Comparison of ENCODE assay signal across 1 cellular context in genomic region chr5:157273131-157273556, GRCh38.
TF ChIP-seq lines count a peak whose summit lies in the region.

No MANE protein-coding gene starts in this region.

TF ChIP-seq in K562, 482 proteins besides CTCF, POLR2A, EP300 and RAD21 (continued from another document and continues in another):
- TF ChIP-seq, protein P1, sequence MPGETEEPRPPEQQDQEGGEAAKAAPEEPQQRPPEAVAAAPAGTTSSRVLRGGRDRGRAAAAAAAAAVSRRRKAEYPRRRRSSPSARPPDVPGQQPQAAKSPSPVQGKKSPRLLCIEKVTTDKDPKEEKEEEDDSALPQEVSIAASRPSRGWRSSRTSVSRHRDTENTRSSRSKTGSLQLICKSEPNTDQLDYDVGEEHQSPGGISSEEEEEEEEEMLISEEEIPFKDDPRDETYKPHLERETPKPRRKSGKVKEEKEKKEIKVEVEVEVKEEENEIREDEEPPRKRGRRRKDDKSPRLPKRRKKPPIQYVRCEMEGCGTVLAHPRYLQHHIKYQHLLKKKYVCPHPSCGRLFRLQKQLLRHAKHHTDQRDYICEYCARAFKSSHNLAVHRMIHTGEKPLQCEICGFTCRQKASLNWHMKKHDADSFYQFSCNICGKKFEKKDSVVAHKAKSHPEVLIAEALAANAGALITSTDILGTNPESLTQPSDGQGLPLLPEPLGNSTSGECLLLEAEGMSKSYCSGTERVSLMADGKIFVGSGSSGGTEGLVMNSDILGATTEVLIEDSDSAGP (CRISPR knock-in tag; IDR thresholded peaks at IDR 0.05): no peak
- peak; percentile 71; the same call in 1 of the 2 replicates for TF ChIP-seq ZBTB17 (CRISPR knock-in tag; IDR thresholded peaks at IDR 0.05)
- no peak for TF ChIP-seq RBM15 (IDR thresholded peaks at IDR 0.05; ENCODE audit: insufficient read depth, low read length)
- TF ChIP-seq NR2C2 (CRISPR knock-in tag; IDR thresholded peaks at IDR 0.05): no peak
- TF ChIP-seq NR2C2 (tag; IDR thresholded peaks at IDR 0.05): peak; percentile 66
- no peak for TF ChIP-seq ZNF143 (CRISPR knock-in tag; IDR thresholded peaks at IDR 0.05)
- no peak for TF ChIP-seq ZBTB49 (CRISPR knock-in tag; IDR thresholded peaks at IDR 0.05; ENCODE audit: borderline replicate concordance)
- no peak for TF ChIP-seq PRPF4 (IDR thresholded peaks at IDR 0.05; ENCODE audit: insufficient read depth, low read depth, low read length, poor library complexity, severe bottlenecking)
- TF ChIP-seq SPI1 (IDR thresholded peaks at IDR 0.05; ENCODE audit: borderline replicate concordance, low read depth, low read length): peak; percentile 40; the same call in 1 of the 2 replicates
- TF ChIP-seq SLC30A9 (CRISPR knock-in tag; IDR thresholded peaks at IDR 0.05): no peak
- TF ChIP-seq, protein P2, sequence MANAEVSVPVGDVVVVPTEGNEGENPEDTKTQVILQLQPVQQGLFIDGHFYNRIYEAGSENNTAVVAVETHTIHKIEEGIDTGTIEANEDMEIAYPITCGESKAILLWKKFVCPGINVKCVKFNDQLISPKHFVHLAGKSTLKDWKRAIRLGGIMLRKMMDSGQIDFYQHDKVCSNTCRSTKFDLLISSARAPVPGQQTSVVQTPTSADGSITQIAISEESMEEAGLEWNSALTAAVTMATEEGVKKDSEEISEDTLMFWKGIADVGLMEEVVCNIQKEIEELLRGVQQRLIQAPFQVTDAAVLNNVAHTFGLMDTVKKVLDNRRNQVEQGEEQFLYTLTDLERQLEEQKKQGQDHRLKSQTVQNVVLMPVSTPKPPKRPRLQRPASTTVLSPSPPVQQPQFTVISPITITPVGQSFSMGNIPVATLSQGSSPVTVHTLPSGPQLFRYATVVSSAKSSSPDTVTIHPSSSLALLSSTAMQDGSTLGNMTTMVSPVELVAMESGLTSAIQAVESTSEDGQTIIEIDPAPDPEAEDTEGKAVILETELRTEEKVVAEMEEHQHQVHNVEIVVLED (CRISPR knock-in tag; IDR thresholded peaks at IDR 0.05): 0 out of 2 replicates have a peak, but pooled peaks have one; percentile 17
- TF ChIP-seq, protein P3, sequence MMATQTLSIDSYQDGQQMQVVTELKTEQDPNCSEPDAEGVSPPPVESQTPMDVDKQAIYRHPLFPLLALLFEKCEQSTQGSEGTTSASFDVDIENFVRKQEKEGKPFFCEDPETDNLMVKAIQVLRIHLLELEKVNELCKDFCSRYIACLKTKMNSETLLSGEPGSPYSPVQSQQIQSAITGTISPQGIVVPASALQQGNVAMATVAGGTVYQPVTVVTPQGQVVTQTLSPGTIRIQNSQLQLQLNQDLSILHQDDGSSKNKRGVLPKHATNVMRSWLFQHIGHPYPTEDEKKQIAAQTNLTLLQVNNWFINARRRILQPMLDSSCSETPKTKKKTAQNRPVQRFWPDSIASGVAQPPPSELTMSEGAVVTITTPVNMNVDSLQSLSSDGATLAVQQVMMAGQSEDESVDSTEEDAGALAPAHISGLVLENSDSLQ (IDR thresholded peaks at IDR 0.05): no peak
- no peak for TF ChIP-seq FOS (IDR thresholded peaks at IDR 0.05; ENCODE audit: extremely low read depth, insufficient read length)
- TF ChIP-seq HOMEZ (CRISPR knock-in tag; IDR thresholded peaks at IDR 0.05): no peak
- TF ChIP-seq IRF2 (CRISPR knock-in tag; IDR thresholded peaks at IDR 0.05): no peak
- TF ChIP-seq KAT8 (IDR thresholded peaks at IDR 0.05; ENCODE audit: low read depth): no peak
- TF ChIP-seq, protein P4, sequence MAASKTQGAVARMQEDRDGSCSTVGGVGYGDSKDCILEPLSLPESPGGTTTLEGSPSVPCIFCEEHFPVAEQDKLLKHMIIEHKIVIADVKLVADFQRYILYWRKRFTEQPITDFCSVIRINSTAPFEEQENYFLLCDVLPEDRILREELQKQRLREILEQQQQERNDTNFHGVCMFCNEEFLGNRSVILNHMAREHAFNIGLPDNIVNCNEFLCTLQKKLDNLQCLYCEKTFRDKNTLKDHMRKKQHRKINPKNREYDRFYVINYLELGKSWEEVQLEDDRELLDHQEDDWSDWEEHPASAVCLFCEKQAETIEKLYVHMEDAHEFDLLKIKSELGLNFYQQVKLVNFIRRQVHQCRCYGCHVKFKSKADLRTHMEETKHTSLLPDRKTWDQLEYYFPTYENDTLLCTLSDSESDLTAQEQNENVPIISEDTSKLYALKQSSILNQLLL (CRISPR knock-in tag; IDR thresholded peaks at IDR 0.05; ENCODE audit: borderline replicate concordance): no peak
- no peak for TF ChIP-seq WHSC1 (IDR thresholded peaks at IDR 0.05; ENCODE audit: low read length)
- no peak for TF ChIP-seq SRSF7 (optimal IDR thresholded peaks at IDR 0.05; ENCODE audit: low read depth, low read length)
- TF ChIP-seq, protein P5, sequence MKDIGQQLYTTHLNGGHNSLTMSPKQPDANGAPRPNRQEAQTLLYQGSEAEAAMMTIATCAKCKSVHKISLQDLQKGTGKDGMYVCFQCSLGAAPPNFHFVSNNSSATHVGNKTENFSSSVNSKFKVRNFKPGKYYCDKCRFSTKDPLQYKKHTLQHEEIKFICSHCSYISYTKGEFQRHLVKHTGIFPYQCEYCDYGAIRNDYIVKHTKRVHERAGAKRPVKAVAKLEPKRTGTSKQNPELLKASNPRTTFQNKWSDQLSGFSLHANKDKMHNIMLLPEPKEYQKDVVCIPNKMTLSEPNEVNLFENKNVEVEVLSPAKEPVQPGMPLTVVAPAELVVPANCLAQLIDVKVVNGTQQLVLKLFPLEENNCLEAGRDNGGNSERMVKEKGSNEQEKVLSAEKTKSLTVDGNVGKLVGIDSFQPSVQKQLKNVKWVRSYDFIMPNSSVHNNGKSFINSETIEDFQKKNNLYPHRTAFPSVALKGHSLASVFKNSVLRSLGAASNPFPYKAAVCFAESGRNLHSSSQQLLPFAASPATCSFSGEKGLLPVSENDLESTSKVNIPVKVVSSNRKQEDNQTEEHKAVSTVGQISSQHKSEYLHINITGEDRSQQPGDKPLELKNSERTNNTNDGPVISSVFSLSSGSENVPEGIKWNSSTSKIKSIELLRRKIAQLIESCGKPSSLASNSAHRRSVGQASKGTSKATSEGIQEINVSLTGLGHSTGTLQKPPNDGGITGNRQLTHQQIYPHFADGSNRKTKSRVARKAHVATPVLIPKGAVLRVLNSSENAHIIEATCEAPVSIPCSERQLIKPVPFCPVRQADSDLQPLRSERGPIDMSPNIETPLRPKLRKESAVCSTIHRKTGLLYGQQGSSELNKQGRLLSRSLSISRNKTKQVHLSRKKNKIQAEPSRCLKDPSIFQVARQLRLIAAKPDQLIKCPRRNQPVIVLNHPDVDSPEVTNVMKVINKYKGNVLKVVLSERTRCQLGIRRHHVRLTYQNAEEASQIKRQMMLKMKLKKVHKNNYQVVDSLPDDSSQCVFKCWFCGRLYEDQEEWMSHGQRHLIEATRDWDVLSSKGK (CRISPR knock-in tag; IDR thresholded peaks at IDR 0.05): no peak
- TF ChIP-seq SAFB2 (IDR thresholded peaks at IDR 0.05; ENCODE audit: borderline replicate concordance, low read depth, low read length, severe bottlenecking): no peak
- TF ChIP-seq NCOA4 (IDR thresholded peaks at IDR 0.05; ENCODE audit: partially characterized antibody): no peak
- TF ChIP-seq ZKSCAN8 (CRISPR knock-in tag; IDR thresholded peaks at IDR 0.05): no peak; the same call in 1 of the 2 replicates
- TF ChIP-seq TEAD1 (CRISPR knock-in tag; IDR thresholded peaks at IDR 0.05): 0 out of 4 replicates have a peak, but pooled peaks of 1 of the 2 experiments have one; percentile 5
- 0 out of 2 replicates have a peak, but pooled peaks have one; percentile 26 for TF ChIP-seq SOX6 (IDR thresholded peaks at IDR 0.05)
- TF ChIP-seq ZNF124 (CRISPR knock-in tag; IDR thresholded peaks at IDR 0.05): no peak
- peak; percentile 50; the same call in 1 of the 2 replicates for TF ChIP-seq ZNF197 (CRISPR knock-in tag; IDR thresholded peaks at IDR 0.05; ENCODE audit: low read depth)
- no peak for TF ChIP-seq PTRF (tag; IDR thresholded peaks at IDR 0.05)
- TF ChIP-seq ATF6 (CRISPR knock-in tag; IDR thresholded peaks at IDR 0.05): no peak
- TF ChIP-seq ZNF41 (CRISPR knock-in tag; conservative IDR thresholded peaks at IDR 0.05): 0 out of 2 replicates have a peak, but pooled peaks have one; percentile 37
- no peak for TF ChIP-seq NFYB (IDR thresholded peaks at IDR 0.05; ENCODE audit: extremely low read depth, insufficient read length)
- no peak for TF ChIP-seq MEF2D (tag; conservative IDR thresholded peaks at IDR 0.05; ENCODE audit: low read depth)
- TF ChIP-seq CBFB (CRISPR knock-in tag; IDR thresholded peaks at IDR 0.05): no peak
- no peak for TF ChIP-seq RBM39 (optimal IDR thresholded peaks at IDR 0.05; ENCODE audit: low read depth, low read length)
- no peak for TF ChIP-seq SRSF3 (IDR thresholded peaks at IDR 0.05; ENCODE audit: insufficient read depth, low read length)
- TF ChIP-seq ZNF644 (tag; IDR thresholded peaks at IDR 0.05; ENCODE audit: low read depth): no peak
- no peak for TF ChIP-seq MXI1 (IDR thresholded peaks at IDR 0.05; ENCODE audit: low read depth, low read length)
- no peak for TF ChIP-seq MCM5 (IDR thresholded peaks at IDR 0.05; ENCODE audit: low read depth)
- peak; percentile 23; the same call in 1 of the 2 replicates for TF ChIP-seq ZNF79 (CRISPR knock-in tag; IDR thresholded peaks at IDR 0.05; ENCODE audit: low read depth)
- no peak for TF ChIP-seq ZNF12 (CRISPR knock-in tag; IDR thresholded peaks at IDR 0.05)
- TF ChIP-seq ZNF347 (CRISPR knock-in tag; IDR thresholded peaks at IDR 0.05; ENCODE audit: low read depth): no peak
- TF ChIP-seq, protein P6, sequence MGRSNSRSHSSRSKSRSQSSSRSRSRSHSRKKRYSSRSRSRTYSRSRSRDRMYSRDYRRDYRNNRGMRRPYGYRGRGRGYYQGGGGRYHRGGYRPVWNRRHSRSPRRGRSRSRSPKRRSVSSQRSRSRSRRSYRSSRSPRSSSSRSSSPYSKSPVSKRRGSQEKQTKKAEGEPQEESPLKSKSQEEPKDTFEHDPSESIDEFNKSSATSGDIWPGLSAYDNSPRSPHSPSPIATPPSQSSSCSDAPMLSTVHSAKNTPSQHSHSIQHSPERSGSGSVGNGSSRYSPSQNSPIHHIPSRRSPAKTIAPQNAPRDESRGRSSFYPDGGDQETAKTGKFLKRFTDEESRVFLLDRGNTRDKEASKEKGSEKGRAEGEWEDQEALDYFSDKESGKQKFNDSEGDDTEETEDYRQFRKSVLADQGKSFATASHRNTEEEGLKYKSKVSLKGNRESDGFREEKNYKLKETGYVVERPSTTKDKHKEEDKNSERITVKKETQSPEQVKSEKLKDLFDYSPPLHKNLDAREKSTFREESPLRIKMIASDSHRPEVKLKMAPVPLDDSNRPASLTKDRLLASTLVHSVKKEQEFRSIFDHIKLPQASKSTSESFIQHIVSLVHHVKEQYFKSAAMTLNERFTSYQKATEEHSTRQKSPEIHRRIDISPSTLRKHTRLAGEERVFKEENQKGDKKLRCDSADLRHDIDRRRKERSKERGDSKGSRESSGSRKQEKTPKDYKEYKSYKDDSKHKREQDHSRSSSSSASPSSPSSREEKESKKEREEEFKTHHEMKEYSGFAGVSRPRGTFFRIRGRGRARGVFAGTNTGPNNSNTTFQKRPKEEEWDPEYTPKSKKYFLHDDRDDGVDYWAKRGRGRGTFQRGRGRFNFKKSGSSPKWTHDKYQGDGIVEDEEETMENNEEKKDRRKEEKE (IDR thresholded peaks at IDR 0.05; ENCODE audit: borderline replicate concordance in 1 of 2, control insufficient read depth in 1 of 2, low read depth in 2 of 2, low read length in 1 of 2): no peak
- peak; percentile 76 for TF ChIP-seq ZNF134 (CRISPR knock-in tag; conservative IDR thresholded peaks at IDR 0.05)
- TF ChIP-seq MAFG (tag; conservative IDR thresholded peaks at IDR 0.05): no peak
- TF ChIP-seq POLR2AphosphoS2 (IDR thresholded peaks at IDR 0.05; ENCODE audit: low read length): no peak
